Comparison of ENCODE assay signal across 8 cellular contexts in genomic region chr10:75187961-75188426, GRCh38. TPM values are rescaled to one million over a fixed set of nuclear protein-coding genes. Genes with fewer than 3 reads are reported as not detected.
DNase-seq lines count a peak whose midpoint lies in the region; ATAC-seq, FAIRE-seq and TF ChIP-seq lines count a peak whose summit lies in the region.

No MANE protein-coding gene starts in this region.

- H3K27me3 ChIP-seq in RWPE2 (ENCODE audit: insufficient read depth, poor library complexity, severe bottlenecking) = no peaks in the 10 kb centered on the region
- H3K27me3 ChIP-seq in psoas muscle (ENCODE audit: insufficient read depth in 3 of 3, low read length in 2 of 3) = no peaks in the 10 kb centered on the region

- no peaks in the 10 kb centered on the region for H3K36me3 Mint-ChIP-seq in activated naive CD4-positive, alpha-beta T cell treated with anti-CD3 and anti-CD28 coated beads for 36 hours (ENCODE audit: low read depth)

- H3K4me3 ChIP-seq in RWPE2 (ENCODE audit: severe bottlenecking) (no peak overlapping the region), psoas muscle (no peak overlapping the region)

- TF ChIP-seq CTCF in RWPE2 (IDR thresholded peaks at IDR 0.05; ENCODE audit: poor library complexity, severe bottlenecking) = peak; percentile 94
- peak; percentile 71 for TF ChIP-seq CTCF in psoas muscle (IDR thresholded peaks at IDR 0.05)

- H3K4me1 ChIP-seq in RWPE2 (ENCODE audit: insufficient read depth, poor library complexity, severe bottlenecking) (peaks cover 21% of the 10 kb centered on the region), psoas muscle (no peaks in the 10 kb centered on the region)

- no peaks in the 10 kb centered on the region for H3K9me3 Mint-ChIP-seq in activated naive CD4-positive, alpha-beta T cell treated with anti-CD3 and anti-CD28 coated beads for 36 hours

- H3K27ac ChIP-seq in RWPE2 (ENCODE audit: poor library complexity, severe bottlenecking) (peak overlapping the region; percentile 39), psoas muscle (peak overlapping the region; percentile 39)

- ATAC-seq in HG03442 (IDR thresholded peaks at IDR 0.05; ENCODE audit: unreplicated experiment) (peak; percentile 55), RWPE2 (ENCODE audit: low read depth) (peak; percentile 58), psoas muscle (peak; percentile 58 to 75 (median 68)), GM19467 (IDR thresholded peaks at IDR 0.05; ENCODE audit: unreplicated experiment) (no peak), GM21526 (IDR thresholded peaks at IDR 0.05; ENCODE audit: low FRiP score, unreplicated experiment) (no peak)

- no peaks in the 10 kb centered on the region for H3K27me3 Mint-ChIP-seq in activated naive CD4-positive, alpha-beta T cell treated with anti-CD3 and anti-CD28 coated beads for 36 hours (ENCODE audit: low read depth)

- no peak overlapping the region for H3K4me3 Mint-ChIP-seq in activated naive CD4-positive, alpha-beta T cell treated with anti-CD3 and anti-CD28 coated beads for 36 hours

- H3K27ac Mint-ChIP-seq in activated naive CD4-positive, alpha-beta T cell treated with anti-CD3 and anti-CD28 coated beads for 36 hours = no peak overlapping the region

- CTCF ChIA-PET in activated naive CD4-positive, alpha-beta T cell treated with anti-CD3 and anti-CD28 coated beads for 36 hours (lab: Charles Lee) = interaction anchor here (0.6 to 4.0 kb wide), 15 partner anchors 9 to 998 kb away, joined by 3 to 42 read pairs (median 5); partner anchors contain the start of genes COMTD1 and VDAC2

- DNase-seq in RWPE2 (ENCODE audit: low spot score) (no peak), head of caudate nucleus (peak in 36 of 42 donors; percentile 9 to 75 (median 42)), psoas muscle (peak in 1 of 2 donors; percentile 35)
- peak; percentile 82 for DNase-seq in activated naive CD4-positive, alpha-beta T cell treated with anti-CD3 and anti-CD28 coated beads for 36 hours

- H3K9me3 ChIP-seq in RWPE2 (ENCODE audit: severe bottlenecking) = no peaks in the 10 kb centered on the region
- H3K9me3 ChIP-seq in psoas muscle = no peaks in the 10 kb centered on the region

- no peaks in the 10 kb centered on the region for H3K36me3 ChIP-seq in RWPE2 (ENCODE audit: low read depth)
- no peaks in the 10 kb centered on the region for H3K36me3 ChIP-seq in psoas muscle (ENCODE audit: insufficient read depth in 1 of 2, low read depth in 1 of 2)

- 88 to 90% (median 89%) methylated on average over 3 of the region's 3 CpGs for WGBS in psoas muscle, 3 donors

- peak; percentile 77 for FAIRE-seq in G401.6 (lab: Jason Lieb, UNC)

- H3K4me1 Mint-ChIP-seq in activated naive CD4-positive, alpha-beta T cell treated with anti-CD3 and anti-CD28 coated beads for 36 hours (ENCODE audit: low read depth) = peaks cover 8% of the 10 kb centered on the region

- intact Hi-C loops in activated naive CD4-positive, alpha-beta T cell treated with anti-CD3 and anti-CD28 coated beads for 36 hours (cut with micrococcal nuclease) = loop anchor here (1.0 kb wide), 3 partner anchors 22 to 48 kb away; partner anchors contain the start of gene VDAC2
- intact Hi-C loops in head of caudate nucleus (cut with DNase I) = no loop called here
- intact Hi-C loops in psoas muscle (cut with DNase I) = loop anchor here (1.0 to 5.0 kb wide), 2 partner anchors 44 to 46 kb away; no protein-coding TSS in a partner anchor

RNA-seq across cellular contexts. Expression of gene VDAC2, which starts 22.6 kb away (rescaled TPM):
- 100 to 1,000 TPM; 193 TPM for total RNA-seq in activated naive CD4-positive, alpha-beta T cell treated with anti-CD3 and anti-CD28 coated beads for 36 hours
- total RNA-seq in psoas muscle = 100 to 1,000 TPM; 314 to 546 (median 399) TPM
- 100 to 1,000 TPM; 391 to 770 (median 432) TPM for polyA plus RNA-seq in psoas muscle

RNA-seq across cellular contexts. Expression of gene COMTD1, which starts 47.8 kb away (rescaled TPM):
- 10 to 100 TPM; 33.2 to 34.8 TPM for total RNA-seq in activated naive CD4-positive, alpha-beta T cell treated with anti-CD3 and anti-CD28 coated beads for 36 hours
- 10 to 100 TPM; 15.2 to 38.8 (median 21.2) TPM for total RNA-seq in psoas muscle
- polyA plus RNA-seq in psoas muscle = 10 to 100 TPM in 2 of 3 donors, 1 to 10 TPM in 1; 5.8 to 54.7 (median 49.3) TPM

Comparison
In these comparisons a context has a peak if more than half of its experiments do, and no peak if none do; other contexts are left out.
1. ATAC-seq: peak in HG03442 (single experiment), RWPE2 (single experiment) and psoas muscle (4 of 4); none in GM19467 (single experiment) and GM21526 (single experiment).